1 cellular context compared by ENCODE assay signal in the genomic region with DNA sequence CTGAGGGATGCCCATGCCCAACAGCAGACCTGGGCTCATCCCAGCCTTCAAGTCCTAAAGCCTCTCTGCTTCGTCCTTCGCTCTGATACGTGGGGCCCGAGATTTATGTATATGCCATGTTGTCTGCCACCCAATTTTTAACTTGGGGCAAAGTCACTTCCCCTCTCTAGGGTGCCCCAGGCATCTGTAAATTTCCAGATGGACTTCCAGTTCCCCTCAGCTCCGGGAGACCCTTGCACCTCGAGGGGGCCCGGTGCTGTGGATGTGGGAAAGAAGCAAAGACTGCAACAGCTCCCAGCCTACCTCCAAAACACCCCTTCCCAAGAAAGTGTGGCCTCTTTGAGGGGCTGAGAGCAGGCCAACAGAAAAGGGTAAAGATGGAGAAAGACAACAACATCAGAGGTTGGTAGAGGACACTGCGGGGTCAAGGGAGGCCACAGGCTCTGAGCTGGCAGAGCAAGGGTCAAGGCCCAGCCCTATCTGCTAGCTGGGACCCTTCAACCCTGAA.
TF ChIP-seq lines count a peak whose summit lies in the region.

No MANE protein-coding gene starts in this region.

TF ChIP-seq in GM23338, 12 proteins besides CTCF, POLR2A, EP300 and RAD21:
- TF ChIP-seq, protein P1, sequence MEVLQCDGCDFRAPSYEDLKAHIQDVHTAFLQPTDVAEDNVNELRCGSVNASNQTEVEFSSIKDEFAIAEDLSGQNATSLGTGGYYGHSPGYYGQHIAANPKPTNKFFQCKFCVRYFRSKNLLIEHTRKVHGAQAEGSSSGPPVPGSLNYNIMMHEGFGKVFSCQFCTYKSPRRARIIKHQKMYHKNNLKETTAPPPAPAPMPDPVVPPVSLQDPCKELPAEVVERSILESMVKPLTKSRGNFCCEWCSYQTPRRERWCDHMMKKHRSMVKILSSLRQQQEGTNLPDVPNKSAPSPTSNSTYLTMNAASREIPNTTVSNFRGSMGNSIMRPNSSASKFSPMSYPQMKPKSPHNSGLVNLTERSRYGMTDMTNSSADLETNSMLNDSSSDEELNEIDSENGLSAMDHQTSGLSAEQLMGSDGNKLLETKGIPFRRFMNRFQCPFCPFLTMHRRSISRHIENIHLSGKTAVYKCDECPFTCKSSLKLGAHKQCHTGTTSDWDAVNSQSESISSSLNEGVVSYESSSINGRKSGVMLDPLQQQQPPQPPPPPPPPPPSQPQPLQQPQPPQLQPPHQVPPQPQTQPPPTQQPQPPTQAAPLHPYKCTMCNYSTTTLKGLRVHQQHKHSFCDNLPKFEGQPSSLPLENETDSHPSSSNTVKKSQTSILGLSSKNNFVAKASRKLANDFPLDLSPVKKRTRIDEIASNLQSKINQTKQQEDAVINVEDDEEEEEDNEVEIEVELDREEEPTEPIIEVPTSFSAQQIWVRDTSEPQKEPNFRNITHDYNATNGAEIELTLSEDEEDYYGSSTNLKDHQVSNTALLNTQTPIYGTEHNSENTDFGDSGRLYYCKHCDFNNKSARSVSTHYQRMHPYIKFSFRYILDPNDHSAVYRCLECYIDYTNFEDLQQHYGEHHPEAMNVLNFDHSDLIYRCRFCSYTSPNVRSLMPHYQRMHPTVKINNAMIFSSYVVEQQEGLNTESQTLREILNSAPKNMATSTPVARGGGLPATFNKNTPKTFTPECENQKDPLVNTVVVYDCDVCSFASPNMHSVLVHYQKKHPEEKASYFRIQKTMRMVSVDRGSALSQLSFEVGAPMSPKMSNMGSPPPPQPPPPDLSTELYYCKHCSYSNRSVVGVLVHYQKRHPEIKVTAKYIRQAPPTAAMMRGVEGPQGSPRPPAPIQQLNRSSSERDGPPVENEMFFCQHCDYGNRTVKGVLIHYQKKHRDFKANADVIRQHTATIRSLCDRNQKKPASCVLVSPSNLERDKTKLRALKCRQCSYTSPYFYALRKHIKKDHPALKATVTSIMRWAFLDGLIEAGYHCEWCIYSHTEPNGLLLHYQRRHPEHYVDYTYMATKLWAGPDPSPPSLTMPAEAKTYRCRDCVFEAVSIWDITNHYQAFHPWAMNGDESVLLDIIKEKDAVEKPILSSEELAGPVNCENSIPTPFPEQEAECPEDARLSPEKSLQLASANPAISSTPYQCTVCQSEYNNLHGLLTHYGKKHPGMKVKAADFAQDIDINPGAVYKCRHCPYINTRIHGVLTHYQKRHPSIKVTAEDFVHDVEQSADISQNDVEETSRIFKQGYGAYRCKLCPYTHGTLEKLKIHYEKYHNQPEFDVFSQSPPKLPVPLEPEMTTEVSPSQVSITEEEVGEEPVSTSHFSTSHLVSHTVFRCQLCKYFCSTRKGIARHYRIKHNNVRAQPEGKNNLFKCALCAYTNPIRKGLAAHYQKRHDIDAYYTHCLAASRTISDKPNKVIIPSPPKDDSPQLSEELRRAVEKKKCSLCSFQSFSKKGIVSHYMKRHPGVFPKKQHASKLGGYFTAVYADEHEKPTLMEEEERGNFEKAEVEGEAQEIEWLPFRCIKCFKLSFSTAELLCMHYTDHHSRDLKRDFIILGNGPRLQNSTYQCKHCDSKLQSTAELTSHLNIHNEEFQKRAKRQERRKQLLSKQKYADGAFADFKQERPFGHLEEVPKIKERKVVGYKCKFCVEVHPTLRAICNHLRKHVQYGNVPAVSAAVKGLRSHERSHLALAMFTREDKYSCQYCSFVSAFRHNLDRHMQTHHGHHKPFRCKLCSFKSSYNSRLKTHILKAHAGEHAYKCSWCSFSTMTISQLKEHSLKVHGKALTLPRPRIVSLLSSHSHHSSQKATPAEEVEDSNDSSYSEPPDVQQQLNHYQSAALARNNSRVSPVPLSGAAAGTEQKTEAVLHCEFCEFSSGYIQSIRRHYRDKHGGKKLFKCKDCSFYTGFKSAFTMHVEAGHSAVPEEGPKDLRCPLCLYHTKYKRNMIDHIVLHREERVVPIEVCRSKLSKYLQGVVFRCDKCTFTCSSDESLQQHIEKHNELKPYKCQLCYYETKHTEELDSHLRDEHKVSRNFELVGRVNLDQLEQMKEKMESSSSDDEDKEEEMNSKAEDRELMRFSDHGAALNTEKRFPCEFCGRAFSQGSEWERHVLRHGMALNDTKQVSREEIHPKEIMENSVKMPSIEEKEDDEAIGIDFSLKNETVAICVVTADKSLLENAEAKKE (CRISPR knock-in tag; IDR thresholded peaks at IDR 0.05) = no peak
- TF ChIP-seq STAT1 (IDR thresholded peaks at IDR 0.05; ENCODE audit: unreplicated experiment) (no peak), EZH2 (IDR thresholded peaks at IDR 0.05; ENCODE audit: low read depth, unreplicated experiment) (no peak), ZNF114 (CRISPR knock-in tag; IDR thresholded peaks at IDR 0.05) (no peak), POLR2AphosphoS5 (IDR thresholded peaks at IDR 0.05; ENCODE audit: low read depth) (no peak), CREB1 (CRISPR knock-in tag; IDR thresholded peaks at IDR 0.05; ENCODE audit: low read depth) (no peak), REST (IDR thresholded peaks at IDR 0.05; ENCODE audit: unreplicated experiment) (no peak), EZH2phosphoT487 (IDR thresholded peaks at IDR 0.05; ENCODE audit: unreplicated experiment) (no peak), NANOG (IDR thresholded peaks at IDR 0.05; ENCODE audit: borderline replicate concordance) (no peak), ZNF331 (CRISPR knock-in tag; IDR thresholded peaks at IDR 0.05; ENCODE audit: low read depth) (no peak), JUNB (IDR thresholded peaks at IDR 0.05; ENCODE audit: unreplicated experiment) (no peak)
- TF ChIP-seq, protein P2, sequence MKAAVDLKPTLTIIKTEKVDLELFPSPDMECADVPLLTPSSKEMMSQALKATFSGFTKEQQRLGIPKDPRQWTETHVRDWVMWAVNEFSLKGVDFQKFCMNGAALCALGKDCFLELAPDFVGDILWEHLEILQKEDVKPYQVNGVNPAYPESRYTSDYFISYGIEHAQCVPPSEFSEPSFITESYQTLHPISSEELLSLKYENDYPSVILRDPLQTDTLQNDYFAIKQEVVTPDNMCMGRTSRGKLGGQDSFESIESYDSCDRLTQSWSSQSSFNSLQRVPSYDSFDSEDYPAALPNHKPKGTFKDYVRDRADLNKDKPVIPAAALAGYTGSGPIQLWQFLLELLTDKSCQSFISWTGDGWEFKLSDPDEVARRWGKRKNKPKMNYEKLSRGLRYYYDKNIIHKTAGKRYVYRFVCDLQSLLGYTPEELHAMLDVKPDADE (IDR thresholded peaks at IDR 0.05) = no peak
TF ChIP-seq in GM23338: peak in this region for 0.
